In the genomic region with DNA sequence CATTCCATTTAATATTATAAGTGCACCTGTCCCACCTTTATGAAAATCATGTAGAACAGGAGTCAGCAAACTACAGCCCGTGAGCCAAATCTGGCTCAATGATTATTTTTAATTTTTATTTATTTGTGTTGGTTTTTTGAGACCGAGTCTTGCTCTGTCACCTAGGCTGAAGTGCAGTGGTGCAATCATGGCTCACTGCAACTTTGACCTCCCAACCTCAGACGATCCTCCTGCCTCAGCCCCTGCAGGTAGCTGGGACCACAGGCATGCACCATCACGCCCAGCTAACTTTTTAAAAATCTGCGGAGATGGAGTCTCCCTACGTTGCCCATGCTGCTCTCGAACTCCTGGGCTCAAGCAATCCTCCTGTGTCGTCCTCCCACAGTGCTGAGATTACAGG, we compare ENCODE assay signal across 32 cellular contexts. TPM values are rescaled to one million over a fixed set of nuclear protein-coding genes. Genes with fewer than 3 reads are reported as not detected.
DNase-seq lines count a peak whose midpoint lies in the region; ATAC-seq and TF ChIP-seq lines count a peak whose summit lies in the region.
"Had no signal": no experiment of that assay in that cellular context is flagged by ENCODE, and none has a peak within 500 bp of the region (broad histone marks: within the 10 kb centered on the region; RNA-seq: fewer than 3 reads in every experiment).

No MANE protein-coding gene starts in this region.

- peak overlapping the region; percentile 80 for H3K27ac ChIP-seq in GM23248
- no peak overlapping the region for H3K27ac ChIP-seq in ascending aorta
- H3K27ac ChIP-seq: C4-2B, colonic mucosa, left ventricle myocardium inferior had no signal

- H3K79me2 ChIP-seq in GM23248 (ENCODE audit: insufficient read depth), result peaks cover 93% of the 10 kb centered on the region

- no peaks in the 10 kb centered on the region for H3K27me3 ChIP-seq in GM23248 (replicated peaks; ENCODE audit: insufficient read depth)
- no peaks in the 10 kb centered on the region for H3K27me3 ChIP-seq in adipocyte (replicated peaks; ENCODE audit: control insufficient read depth, insufficient read depth, low read length)
- H3K27me3 ChIP-seq in ascending aorta, result no peaks in the 10 kb centered on the region
- H3K27me3 ChIP-seq: colonic mucosa, Peyer's patch had no signal

- H3K9me3 ChIP-seq in GM23248 (ENCODE audit: low read depth), result no peaks in the 10 kb centered on the region
- no peaks in the 10 kb centered on the region for H3K9me3 ChIP-seq in adipocyte (ENCODE audit: control insufficient read depth, low read length)
- H3K9me3 ChIP-seq in ascending aorta, result no peaks in the 10 kb centered on the region
- H3K9me3 ChIP-seq: colonic mucosa, left ventricle myocardium inferior, Peyer's patch had no signal

- H3K36me3 Mint-ChIP-seq in stimulated activated naive B cell treated with anti-CD40 and anti-IgM and Interleukin-4, amounts not matched to agents 10 μg/mL and 1 μg/mL and 100 μg/mL, for 72 hours, result peaks cover 24 to 39% of the 10 kb centered on the region in 2 donors
- H3K36me3 Mint-ChIP-seq: mesothelial cell of epicardium, type B pancreatic cell had no signal

- H3K4me3 ChIP-seq in GM23248, result no peak overlapping the region
- H3K4me3 ChIP-seq in adipocyte (ENCODE audit: low read length), result no peak overlapping the region
- H3K4me3 ChIP-seq in ascending aorta, result no peak overlapping the region
- H3K4me3 ChIP-seq: colonic mucosa, K562, left ventricle myocardium inferior, Peyer's patch, smooth muscle cell had no signal

- no peak overlapping the region for H3K4me3 Mint-ChIP-seq in stimulated activated naive B cell treated with anti-CD40 and anti-IgM and Interleukin-4, amounts not matched to agents 10 μg/mL and 1 μg/mL and 100 μg/mL, for 72 hours
- H3K4me3 Mint-ChIP-seq: activated naive CD4-positive, alpha-beta T cell treated with anti-CD3 and anti-CD28 coated beads for 36 hours; immature natural killer cell; mesothelial cell of epicardium; naive thymus-derived CD4-positive, alpha-beta T cell; type B pancreatic cell had no signal

- no peaks in the 10 kb centered on the region for H3K9me2 ChIP-seq in GM23248 (ENCODE audit: insufficient read depth)

- peak overlapping the region; percentile 42 for H3K27ac Mint-ChIP-seq in stimulated activated naive B cell treated with anti-CD40 and anti-IgM and Interleukin-4, amounts not matched to agents 10 μg/mL and 1 μg/mL and 100 μg/mL, for 72 hours
- H3K27ac Mint-ChIP-seq: activated naive CD4-positive, alpha-beta T cell treated with anti-CD3 and anti-CD28 coated beads for 36 hours; naive thymus-derived CD4-positive, alpha-beta T cell; type B pancreatic cell had no signal

- H3K4me1 ChIP-seq in GM23248 (ENCODE audit: insufficient read depth), result peaks cover 48% of the 10 kb centered on the region
- H3K4me1 ChIP-seq in adipocyte (ENCODE audit: control insufficient read depth, insufficient read depth, low read length), result peaks cover 51% of the 10 kb centered on the region
- H3K4me1 ChIP-seq in ascending aorta, result peaks cover 8 to 19% of the 10 kb centered on the region in 2 donors

- in situ Hi-C loops in GM23248 (cut with MboI), result no loop called here

- H3K9me3 Mint-ChIP-seq in stimulated activated naive B cell treated with anti-CD40 and anti-IgM and Interleukin-4, amounts not matched to agents 10 μg/mL and 1 μg/mL and 100 μg/mL, for 72 hours, result no peaks in the 10 kb centered on the region
- H3K9me3 Mint-ChIP-seq: activated naive CD4-positive, alpha-beta T cell treated with anti-CD3 and anti-CD28 coated beads for 36 hours; immature natural killer cell; mesothelial cell of epicardium; naive thymus-derived CD4-positive, alpha-beta T cell; type B pancreatic cell had no signal

- H2AFZ ChIP-seq in GM23248, result no peak overlapping the region

- H3K27me3 Mint-ChIP-seq in stimulated activated naive B cell treated with anti-CD40 and anti-IgM and Interleukin-4, amounts not matched to agents 10 μg/mL and 1 μg/mL and 100 μg/mL, for 72 hours, result no peaks in the 10 kb centered on the region
- H3K27me3 Mint-ChIP-seq: type B pancreatic cell had no signal

- no peak for TF ChIP-seq CTCF in ascending aorta (IDR thresholded peaks at IDR 0.05)

- H3K4me2 ChIP-seq in GM23248 (ENCODE audit: unreplicated experiment), result peak overlapping the region; percentile 69

- peaks cover 41% of the 10 kb centered on the region for H3F3A ChIP-seq in GM23248 (ENCODE audit: insufficient read depth)

- intact Hi-C loops in ascending aorta (cut with DNase I), result no loop called here

- no peaks in the 10 kb centered on the region for H4K20me1 ChIP-seq in GM23248 (ENCODE audit: insufficient read depth)

- H3K4me1 Mint-ChIP-seq in stimulated activated naive B cell treated with anti-CD40 and anti-IgM and Interleukin-4, amounts not matched to agents 10 μg/mL and 1 μg/mL and 100 μg/mL, for 72 hours, result peaks cover 58 to 91% of the 10 kb centered on the region in 2 donors

- ATAC-seq in left lobe of liver (peak; percentile 58), GM21723 (IDR thresholded peaks at IDR 0.05; ENCODE audit: unreplicated experiment) (no peak)
- ATAC-seq in stimulated activated naive B cell treated with anti-CD40 and anti-IgM and Interleukin-4, amounts not matched to agents 10 μg/mL and 1 μg/mL and 100 μg/mL, for 72 hours (replicated peaks), result no peak
- ATAC-seq: esophagus mucosa; K562; naive thymus-derived CD4-positive, alpha-beta T cell had no signal

- DNase-seq in GM23248 (no peak), adipocyte (ENCODE audit: low read depth) (no peak), left lobe of liver (ENCODE audit: low spot score) (no peak), ascending aorta (ENCODE audit: low spot score in 2 of 2) (no peak)
- DNase-seq in stimulated activated naive B cell treated with anti-CD40 and anti-IgM and Interleukin-4, amounts not matched to agents 10 μg/mL and 1 μg/mL and 100 μg/mL, for 72 hours, result no peak
- no peak for DNase-seq in effector CD8-positive, alpha-beta T cell (lab: John Stamatoyannopoulos, UW)
- no peak for DNase-seq in stimulated activated CD4-positive, alpha-beta T cell treated with anti-CD3 and anti-CD28 coated beads, Interleukin-2, amount 100 ng/mL, for 48 hours
- DNase-seq: activated CD4-positive, alpha-beta T cell treated with anti-CD3 and anti-CD28 coated beads, Interleukin-2, amount 50 U/mL, for 48 hours; activated CD4-positive, CD25-positive, alpha-beta regulatory T cell; activated naive CD4-positive, alpha-beta T cell treated with anti-CD3 and anti-CD28 coated beads for 36 hours; colonic mucosa; foreskin melanocyte; GOT3; hypothalamus; immature natural killer cell; left ventricle myocardium inferior; naive thymus-derived CD4-positive, alpha-beta T cell; NCI-H1092 treated with DMSO at 0.1 percent for 48 hours; NCI-H187; NCI-H524 treated with DMSO at 0.1 percent for 48 hours; occipital lobe; Peyer's patch; retina; stimulated activated CD4-positive, alpha-beta T cell treated with anti-CD3 and anti-CD28 coated beads, Interleukin-1b, Interleukin-23, amount 100 ng/mL, for 48 hours; T1000 had no signal

- WGBS in GM23248 (ENCODE audit: low coverage in 1 of 2, low lambda C conversion rate in 2 of 2, missing lambda C conversion rate in 2 of 2), 2 experiments, result 88 to 94% methylated on average over 8 of the region's 8 CpGs

- H3K9ac ChIP-seq in GM23248, result no peak overlapping the region
- H3K9ac ChIP-seq in adipocyte (ENCODE audit: low read length), result peak overlapping the region; percentile 69

- H3K36me3 ChIP-seq in GM23248 (ENCODE audit: low read depth) (0 out of 2 replicates have a peak, but pooled peaks cover 4% of the 10 kb centered on the region), adipocyte (ENCODE audit: control insufficient read depth, insufficient read depth, low read length, severe bottlenecking) (no peaks in the 10 kb centered on the region), ascending aorta (no peaks in the 10 kb centered on the region)
- H3K36me3 ChIP-seq: colonic mucosa, left ventricle myocardium inferior, Peyer's patch had no signal

RNA-seq across cellular contexts. Expression of a gene that starts 42.0 kb away (rescaled TPM):
- 155 and 224 TPM in 2 replicates for total RNA-seq in GM23248 (2014; rRNA removed; shearing (Covaris generic))
- polyA plus RNA-seq in GM23248 (2016; fragmentation: Nextera tagmentation; extraction: Ambion mirVana), result 190 and 201 TPM in 2 replicates
- total RNA-seq in left lobe of liver (81.4 TPM), ascending aorta (48.0 TPM)
- polyA plus RNA-seq: naive thymus-derived CD4-positive, alpha-beta T cell had no signal
